20 cellular contexts compared by ENCODE assay signal in the genomic region with DNA sequence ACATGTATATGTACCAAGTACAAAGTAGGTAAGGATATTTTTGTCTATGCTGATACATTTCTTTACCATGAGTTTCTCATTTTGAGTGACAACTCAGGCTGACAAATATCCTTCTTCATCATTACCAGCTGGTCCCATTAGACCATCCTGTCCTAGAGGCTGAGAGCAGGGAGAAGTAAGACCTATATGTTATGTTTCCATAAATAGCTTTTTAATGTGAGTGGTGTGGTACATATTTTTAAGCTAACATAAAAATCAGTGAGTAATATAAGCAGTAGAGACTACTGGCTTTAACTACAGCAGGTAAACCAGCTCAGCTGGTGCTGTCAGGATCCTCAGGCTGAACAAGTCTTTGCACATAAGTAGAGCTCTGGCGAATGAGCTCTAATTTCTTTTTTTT.
DNase-seq lines count a peak whose midpoint lies in the region; ATAC-seq, FAIRE-seq and TF ChIP-seq lines count a peak whose summit lies in the region.
"Had no signal": no experiment of that assay in that cellular context is flagged by ENCODE, and none has a peak within 500 bp of the region (broad histone marks: within the 10 kb centered on the region; RNA-seq: fewer than 3 reads in every experiment).

No MANE protein-coding gene starts in this region.

- H3K79me2 ChIP-seq in mammary epithelial cell (ENCODE audit: insufficient read depth, low read length): peaks cover 4% of the 10 kb centered on the region
- H3K79me2 ChIP-seq in keratinocyte (ENCODE audit: control insufficient read depth, insufficient read depth, low read length): no peaks in the 10 kb centered on the region

- dilution Hi-C loops in mammary epithelial cell (cut with HindIII; ENCODE audit: low sequenced_read_pairs) (no loop called here), keratinocyte (cut with MboI; ENCODE audit: extremely low pct_ligation_motif_present, low sequenced_read_pairs) (no loop called here)

- peaks cover 4% of the 10 kb centered on the region for H3K36me3 Mint-ChIP-seq in MCF 10A (ENCODE audit: insufficient read depth, unreplicated experiment)
- H3K36me3 Mint-ChIP-seq: IgD-negative memory B cell had no signal

- no peaks in the 10 kb centered on the region for H3K9me1 ChIP-seq in keratinocyte (ENCODE audit: control insufficient read depth, extremely low read depth, insufficient read depth, low read length)

- FAIRE-seq in keratinocyte (lab: Jason Lieb, UNC): peak; percentile 69
- FAIRE-seq: A204.1 had no signal

- DNase-seq in mammary epithelial cell (peak; percentile 31), MCF 10A (ENCODE audit: unreplicated experiment) (no peak), RWPE1 (ENCODE audit: low spot score) (peak; percentile 7), keratinocyte (ENCODE audit: low read depth, low spot score) (peak; percentile 9), DMS53 treated with DMSO at 0.1 percent for 48 hours (lab: John Stamatoyannopoulos, UW; ENCODE audit: unreplicated experiment) (no peak), DMS153 treated with DMSO at 0.1 percent for 48 hours (lab: John Stamatoyannopoulos, UW; ENCODE audit: unreplicated experiment) (no peak)
- DNase-seq: DMS 273 treated with DMSO at 0.1 percent for 48 hours; EL; HCEC 1CT; Kasumi-1; NCI-H1105; NCI-H1694 treated with DMSO at 0.1 percent for 48 hours; NCI-H345; NCI-H526; NK-92 treated with Interleukin-12 subunit alpha and Interleukin-12 subunit beta, amount 100 ng/mL, for 24 hours had no signal

- peak overlapping the region; percentile 11 for H3K4me2 ChIP-seq in mammary epithelial cell (ENCODE audit: insufficient read depth, low read depth, low read length)
- H3K4me2 ChIP-seq in keratinocyte (ENCODE audit: control insufficient read depth, extremely low read depth, insufficient read depth, low read depth, low read length): peak overlapping the region; percentile 17
- H3K4me2 ChIP-seq: BLaER1 treated with 17β-estradiol and CSF1 and Interleukin-3, amounts not matched to agents 10 nM and 100 nM had no signal

- 22% methylated on average over 1 of the region's 1 CpG for WGBS in mammary epithelial cell (ENCODE audit: low coverage, missing lambda C conversion rate)

- CTCF ChIA-PET in mammary epithelial cell (lab: Charles Lee; ENCODE audit: low non-redundant PET) (no interaction called here), MCF 10A (lab: Yijun Ruan, JAX) (interaction anchor here (0.6 to 2.0 kb wide), 12 partner anchors 17 to 792 kb away, joined by 3 to 14 read pairs (median 4); no protein-coding TSS in a partner anchor), RWPE1 (lab: Yijun Ruan, JAX) (interaction anchor here (0.7 to 0.9 kb wide), 2 partner anchors 124 to 1888 kb away, joined by 3 read pairs; no protein-coding TSS in a partner anchor)

- H4K20me1 ChIP-seq in mammary epithelial cell (ENCODE audit: insufficient read depth, low read length) (no peaks in the 10 kb centered on the region), keratinocyte (ENCODE audit: control insufficient read depth, extremely low read depth, insufficient read depth, low read length) (no peaks in the 10 kb centered on the region)
- H4K20me1 ChIP-seq: BLaER1 treated with 17β-estradiol and CSF1 and Interleukin-3, amounts not matched to agents 10 nM and 100 nM had no signal

- POLR2A ChIA-PET in MCF 10A (lab: Yijun Ruan, JAX) (interaction anchor here (0.6 to 2.2 kb wide), 11 partner anchors 9 to 377 kb away, joined by 3 to 14 read pairs (median 5); no protein-coding TSS in a partner anchor), RWPE1 (lab: Yijun Ruan, JAX; ENCODE audit: low non-redundant PET) (interaction anchor here (0.6 kb wide), 1 partner anchor 41 kb away, joined by 3 read pairs; no protein-coding TSS in a partner anchor)

- BruUV-seq in mammary epithelial cell (replicated peaks; lab: Mats Ljungman, UMichigan) (no TSS peak), MCF 10A (replicated peaks; lab: Mats Ljungman, UMichigan) (no TSS peak)

- in situ Hi-C loops in mammary epithelial cell (cut with MboI; ENCODE audit: low sequenced_read_pairs in 2 of 2): no loop called here

- no peak overlapping the region for H2AFZ ChIP-seq in mammary epithelial cell (ENCODE audit: low read depth, low read length)
- H2AFZ ChIP-seq in keratinocyte (ENCODE audit: control insufficient read depth, low read length): no peak overlapping the region

- H3K4me3 ChIP-seq in mammary epithelial cell (replicated peaks in 1 of 3; ENCODE audit: insufficient read depth in 1 of 3, low read depth in 2 of 3, low read length in 3 of 3) (no peak overlapping the region), keratinocyte (ENCODE audit: control insufficient read depth in 2 of 3, extremely low read depth in 1 of 3, insufficient read depth in 2 of 3, low read depth in 1 of 3, low read length in 3 of 3) (no peak overlapping the region)
- H3K4me3 ChIP-seq: BLaER1 treated with 17β-estradiol and CSF1 and Interleukin-3, amounts not matched to agents 10 nM and 100 nM had no signal

- no peak overlapping the region for H3K9ac ChIP-seq in mammary epithelial cell (ENCODE audit: insufficient read depth, low read length)
- H3K9ac ChIP-seq in keratinocyte (ENCODE audit: control insufficient read depth, extremely low read depth, insufficient read depth, low read length): no peak overlapping the region
- H3K9ac ChIP-seq: BLaER1 treated with 17β-estradiol and CSF1 and Interleukin-3, amounts not matched to agents 10 nM and 100 nM had no signal

- intact Hi-C loops in mammary epithelial cell (cut with micrococcal nuclease): no loop called here
- intact Hi-C loops in MCF 10A (cut with micrococcal nuclease): no loop called here

- H3K27me3 ChIP-seq in mammary epithelial cell (ENCODE audit: insufficient read depth, low read length) (no peaks in the 10 kb centered on the region), keratinocyte (ENCODE audit: control insufficient read depth, extremely low read depth, insufficient read depth, low read length) (no peaks in the 10 kb centered on the region)
- H3K27me3 ChIP-seq: BLaER1 treated with 17β-estradiol and CSF1 and Interleukin-3, amounts not matched to agents 10 nM and 100 nM had no signal

- H3K4me1 Mint-ChIP-seq in MCF 10A (ENCODE audit: insufficient read depth, unreplicated experiment): peaks cover 6% of the 10 kb centered on the region
- H3K4me1 Mint-ChIP-seq: IgD-negative memory B cell had no signal

- peaks cover 13% of the 10 kb centered on the region for H3K4me1 ChIP-seq in mammary epithelial cell (ENCODE audit: insufficient read depth, low read length)
- H3K4me1 ChIP-seq in keratinocyte (ENCODE audit: control insufficient read depth, extremely low read depth, insufficient read depth, low read length): peaks cover 25% of the 10 kb centered on the region
- H3K4me1 ChIP-seq: BLaER1 treated with 17β-estradiol and CSF1 and Interleukin-3, amounts not matched to agents 10 nM and 100 nM had no signal

- ATAC-seq in GM21717 (IDR thresholded peaks at IDR 0.05; ENCODE audit: unreplicated experiment) (no peak), HG03439 (IDR thresholded peaks at IDR 0.05; ENCODE audit: unreplicated experiment) (no peak)

- no peaks in the 10 kb centered on the region for H3K9me3 Mint-ChIP-seq in MCF 10A (ENCODE audit: unreplicated experiment)
- H3K9me3 Mint-ChIP-seq: IgD-negative memory B cell had no signal

- H3K27ac ChIP-seq in mammary epithelial cell (ENCODE audit: insufficient read depth, low read depth, low read length) (no peak overlapping the region), RWPE1 (no peak overlapping the region), keratinocyte (ENCODE audit: control insufficient read depth, insufficient read depth, low read length) (no peak overlapping the region)
- H3K27ac ChIP-seq: BLaER1 treated with 17β-estradiol and CSF1 and Interleukin-3, amounts not matched to agents 10 nM and 100 nM had no signal

- H3K4me3 Mint-ChIP-seq in MCF 10A (ENCODE audit: unreplicated experiment): no peak overlapping the region
- H3K4me3 Mint-ChIP-seq: IgD-negative memory B cell had no signal

- no peaks in the 10 kb centered on the region for H3K27me3 Mint-ChIP-seq in MCF 10A (ENCODE audit: insufficient read depth, unreplicated experiment)

- H3K9me3 ChIP-seq in mammary epithelial cell (replicated peaks; ENCODE audit: insufficient read depth, low read length) (no peaks in the 10 kb centered on the region), keratinocyte (ENCODE audit: control insufficient read depth, low read depth, low read length) (no peaks in the 10 kb centered on the region)
- H3K9me3 ChIP-seq: BLaER1 treated with 17β-estradiol and CSF1 and Interleukin-3, amounts not matched to agents 10 nM and 100 nM had no signal

- TF ChIP-seq CTCF in mammary epithelial cell (conservative IDR thresholded peaks at IDR 0.05 in 1 of 2, IDR thresholded peaks at IDR 0.05 in 1 of 2; ENCODE audit: extremely low read depth in 1 of 2, insufficient read depth in 1 of 2, low read depth in 1 of 2, low read length in 2 of 2): no peak
- no peak for TF ChIP-seq CTCF in MCF 10A (IDR thresholded peaks at IDR 0.05; ENCODE audit: unreplicated experiment)
- TF ChIP-seq CTCF in RWPE1 (conservative IDR thresholded peaks at IDR 0.05; ENCODE audit: low read depth): no peak
- no peak for TF ChIP-seq CTCF in keratinocyte (optimal IDR thresholded peaks at IDR 0.05 in 1 of 3, IDR thresholded peaks at IDR 0.05 in 1 of 3, conservative IDR thresholded peaks at IDR 0.05 in 1 of 3; ENCODE audit: extremely low read depth in 1 of 3, insufficient read depth in 2 of 3, low read length in 3 of 3)

- H3K36me3 ChIP-seq in mammary epithelial cell (ENCODE audit: insufficient read depth, low read length) (no peaks in the 10 kb centered on the region), keratinocyte (ENCODE audit: control insufficient read depth in 2 of 2, extremely low read depth in 1 of 2, insufficient read depth in 2 of 2, low read length in 2 of 2) (no peaks in the 10 kb centered on the region)
- H3K36me3 ChIP-seq: BLaER1 treated with 17β-estradiol and CSF1 and Interleukin-3, amounts not matched to agents 10 nM and 100 nM had no signal

- H3K27ac Mint-ChIP-seq in MCF 10A (ENCODE audit: low read depth, unreplicated experiment): no peak overlapping the region
- H3K27ac Mint-ChIP-seq: IgD-negative memory B cell had no signal

Comparison
In these comparisons a context has a peak if more than half of its experiments do, and no peak if none do; other contexts are left out.
1. DNase-seq: peak in mammary epithelial cell (single experiment), RWPE1 (single experiment) and keratinocyte (single experiment); none in MCF 10A (single experiment), DMS53 treated with DMSO at 0.1 percent for 48 hours (single experiment) and DMS153 treated with DMSO at 0.1 percent for 48 hours (single experiment).